ENCODE assay signal across 15 cellular contexts in the genomic region with DNA sequence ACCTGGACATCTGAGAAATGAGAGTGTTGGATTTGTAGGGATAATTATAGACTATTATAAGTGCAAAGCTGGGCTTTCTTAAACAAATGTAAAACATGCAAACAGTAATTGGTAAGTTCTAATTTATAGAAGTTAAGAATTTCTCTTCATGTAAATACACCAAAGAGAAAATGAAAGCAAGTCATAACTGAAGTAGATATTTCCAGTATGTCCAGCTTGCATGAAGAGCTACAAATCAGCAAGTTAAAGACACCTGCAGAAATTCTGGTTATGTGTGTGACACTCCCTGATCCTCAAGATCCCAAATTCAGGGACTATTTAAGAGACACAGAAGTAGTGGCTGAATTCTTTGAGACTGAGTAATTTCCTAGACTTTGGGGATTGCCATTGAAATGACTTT.
DNase-seq lines count a peak whose midpoint lies in the region; ATAC-seq and TF ChIP-seq lines count a peak whose summit lies in the region.
"Had no signal": no experiment of that assay in that cellular context is flagged by ENCODE, and none has a peak within 500 bp of the region (broad histone marks: within the 10 kb centered on the region; RNA-seq: fewer than 3 reads in every experiment).

No MANE protein-coding gene starts in this region.

- no peak overlapping the region for H3K4me3 Mint-ChIP-seq in H9

- no peak overlapping the region for H2AFZ ChIP-seq in Karpas-422 (ENCODE audit: low read length)
- H2AFZ ChIP-seq in H9 (ENCODE audit: low read length) = no peak overlapping the region
- no peak overlapping the region for H2AFZ ChIP-seq in neuronal stem cell (ENCODE audit: low read length)

- H3K9me3 Mint-ChIP-seq in H9 = no peaks in the 10 kb centered on the region; a peak in 1 of 5 replicates

- H3K9me2 ChIP-seq in Karpas-422 (replicated peaks; ENCODE audit: insufficient read depth, low read length) = no peaks in the 10 kb centered on the region
- H3K9me2 ChIP-seq: SK-N-SH had no signal

- H2AK5ac ChIP-seq in H9 (ENCODE audit: insufficient read length, low read length) = no peak overlapping the region
- no peak overlapping the region for H2AK5ac ChIP-seq in neuronal stem cell (ENCODE audit: low read depth, low read length)

- H2BK12ac ChIP-seq in H9 (ENCODE audit: insufficient read length, low read depth, low read length) (no peak overlapping the region), neuronal stem cell (ENCODE audit: low read length) (no peak overlapping the region)

- no peak overlapping the region for H3K56ac ChIP-seq in H9 (ENCODE audit: insufficient read length, low read depth, low read length)

- DNase-seq in Karpas-422 = no peak
- no peak for DNase-seq in HAP-1 (ENCODE audit: low spot score in 2 of 2)
- no peak for DNase-seq in H9
- no peak for DNase-seq in stimulated activated CD4-positive, alpha-beta T cell treated with anti-CD3 and anti-CD28 coated beads, Interleukin-4, amount 100 ng/mL, for 24 hours
- no peak for DNase-seq in neuronal stem cell (ENCODE audit: low spot score)
- DNase-seq: activated CD4-positive, alpha-beta T cell treated with anti-CD3 and anti-CD28 coated beads for 4 hours; body of pancreas; effector CD8-positive, alpha-beta T cell; gastrocnemius medialis; KG1; NCI-H2029 treated with DMSO at 0.1 percent for 48 hours; SK-N-SH had no signal

- H3K9ac ChIP-seq in Karpas-422 (ENCODE audit: low read length) (no peak overlapping the region), H9 (ENCODE audit: extremely low read depth, insufficient read length, low read length) (no peak overlapping the region), neuronal stem cell (ENCODE audit: low read depth, low read length, poor library complexity) (no peak overlapping the region)
- H3K9ac ChIP-seq: SK-N-SH had no signal

- H2BK120ac ChIP-seq in H9 (ENCODE audit: low read depth, low read length, poor library complexity, severe bottlenecking) (no peak overlapping the region), neuronal stem cell (ENCODE audit: low read depth, low read length) (no peak overlapping the region)

- H3K27ac ChIP-seq in Karpas-422 (ENCODE audit: low read length) (no peak overlapping the region), H9 (ENCODE audit: insufficient read length, low read depth, low read length) (no peak overlapping the region), neuronal stem cell (replicated peaks; ENCODE audit: low read length) (no peak overlapping the region)
- H3K27ac ChIP-seq: body of pancreas, gastrocnemius medialis had no signal

- in situ Hi-C loops in HAP-1 (cut with MboI; ENCODE audit: low sequenced_read_pairs) = no loop called here

- H3K4me1 Mint-ChIP-seq in H9 = peaks cover 5 to 8% of the 10 kb centered on the region in 2 experiments

- H3K79me2 ChIP-seq in Karpas-422 (ENCODE audit: low read length) (no peaks in the 10 kb centered on the region), H9 (ENCODE audit: insufficient read depth, low read length) (no peaks in the 10 kb centered on the region)

- H3K9me3 ChIP-seq in Karpas-422 (ENCODE audit: low read length) (no peaks in the 10 kb centered on the region), HAP-1 (peaks cover 4% of the 10 kb centered on the region; the same call in 1 of the 2 replicates), H9 (ENCODE audit: control insufficient read depth, low read depth, low read length) (no peaks in the 10 kb centered on the region), neuronal stem cell (replicated peaks in 1 of 2; ENCODE audit: control insufficient read depth in 2 of 2, insufficient read depth in 1 of 2, low read depth in 1 of 2, low read length in 2 of 2) (no peaks in the 10 kb centered on the region)
- H3K9me3 ChIP-seq: body of pancreas, gastrocnemius medialis, SK-N-SH had no signal

- H3K4me3 ChIP-seq in Karpas-422 (ENCODE audit: low read length) (no peak overlapping the region), HAP-1 (no peak overlapping the region), neuronal stem cell (ENCODE audit: low read length in 2 of 2) (no peak overlapping the region)
- H3K4me3 ChIP-seq: gastrocnemius medialis had no signal

- H3K79me1 ChIP-seq in H9 (ENCODE audit: insufficient read depth, low read depth, low read length, poor library complexity, severe bottlenecking) = no peaks in the 10 kb centered on the region
- H3K79me1 ChIP-seq in neuronal stem cell (ENCODE audit: low read depth, low read length) = no peaks in the 10 kb centered on the region

- ATAC-seq in GM18511 (IDR thresholded peaks at IDR 0.05; ENCODE audit: unreplicated experiment) (peak; percentile 50), GM21423 (IDR thresholded peaks at IDR 0.05; ENCODE audit: unreplicated experiment) (peak; percentile 37), HG02938 (IDR thresholded peaks at IDR 0.05; ENCODE audit: unreplicated experiment) (peak; percentile 55)
- ATAC-seq: body of pancreas, gastrocnemius medialis had no signal

- H3K27me3 ChIP-seq in Karpas-422 (ENCODE audit: low read length) (no peaks in the 10 kb centered on the region), HAP-1 (ENCODE audit: low read depth) (peaks cover 11% of the 10 kb centered on the region; the same call in 1 of the 2 replicates), H9 (ENCODE audit: insufficient read depth, low read length) (no peaks in the 10 kb centered on the region), neuronal stem cell (ENCODE audit: control insufficient read depth in 3 of 3, insufficient read depth in 3 of 3, low read depth in 1 of 3, low read length in 3 of 3) (no peaks in the 10 kb centered on the region)
- H3K27me3 ChIP-seq: body of pancreas, gastrocnemius medialis had no signal

- no peak overlapping the region for H3K27ac Mint-ChIP-seq in H9

- no peak overlapping the region for H3K18ac ChIP-seq in H9 (ENCODE audit: insufficient read length, low read depth, low read length)
- H3K18ac ChIP-seq in neuronal stem cell (ENCODE audit: low read length) = no peak overlapping the region

- H2BK20ac ChIP-seq in H9 (ENCODE audit: low read depth, low read length, poor library complexity, severe bottlenecking) = no peak overlapping the region

- H3K23me2 ChIP-seq in H9 (ENCODE audit: insufficient read length, low read depth, low read length, poor library complexity, severe bottlenecking) = no peaks in the 10 kb centered on the region

- H3K4me2 ChIP-seq in Karpas-422 (ENCODE audit: low read depth, low read length, poor library complexity, severe bottlenecking) = peak overlapping the region; percentile 7
- no peak overlapping the region for H3K4me2 ChIP-seq in H9 (ENCODE audit: insufficient read depth, insufficient read length, low read length)
- no peak overlapping the region for H3K4me2 ChIP-seq in neuronal stem cell (ENCODE audit: insufficient read depth, low read length, poor library complexity, severe bottlenecking)
- H3K4me2 ChIP-seq: SK-N-SH had no signal

- no peak overlapping the region for H3K14ac ChIP-seq in H9 (ENCODE audit: insufficient read depth, low read length)
- no peak overlapping the region for H3K14ac ChIP-seq in neuronal stem cell (ENCODE audit: low read length)

- H2BK5ac ChIP-seq in H9 (ENCODE audit: insufficient read length, low read length) (no peak overlapping the region), neuronal stem cell (ENCODE audit: low read length) (no peak overlapping the region)

- H4K20me1 ChIP-seq in Karpas-422 (ENCODE audit: insufficient read depth, low read depth, low read length) (no peaks in the 10 kb centered on the region), H9 (ENCODE audit: control insufficient read depth, insufficient read depth, insufficient read length) (no peaks in the 10 kb centered on the region)

- H2BK15ac ChIP-seq in H9 (ENCODE audit: low read depth, low read length) (no peak overlapping the region), neuronal stem cell (ENCODE audit: low read length) (no peak overlapping the region)

- H3K4ac ChIP-seq in H9 (ENCODE audit: low read depth, low read length) = no peak overlapping the region
- H3K4ac ChIP-seq in neuronal stem cell (ENCODE audit: low read length) = no peak overlapping the region

- H4K5ac ChIP-seq in H9 (ENCODE audit: insufficient read length, low read depth, low read length) = no peak overlapping the region

- H3K4me1 ChIP-seq in Karpas-422 (ENCODE audit: low read length) (peaks cover 4% of the 10 kb centered on the region), HAP-1 (peaks cover 6% of the 10 kb centered on the region; the same call in 1 of the 2 replicates), H9 (ENCODE audit: insufficient read depth, low read length) (no peaks in the 10 kb centered on the region), neuronal stem cell (ENCODE audit: control insufficient read depth in 2 of 2, insufficient read depth in 1 of 2, low read depth in 1 of 2, low read length in 2 of 2) (peaks cover 0 to 3% of the 10 kb centered on the region in 2 donors)
- H3K4me1 ChIP-seq: body of pancreas, gastrocnemius medialis had no signal

- TF ChIP-seq CTCF in H9 (conservative IDR thresholded peaks at IDR 0.05) = no peak

- no peak overlapping the region for H3T11ph ChIP-seq in H9 (ENCODE audit: low read length)

- H3K27me3 Mint-ChIP-seq in H9 (ENCODE audit: low read depth) = no peaks in the 10 kb centered on the region

- no peaks in the 10 kb centered on the region for H3K36me3 Mint-ChIP-seq in H9 (ENCODE audit: insufficient read depth in 1 of 3, low read depth in 3 of 3)

- H4K8ac ChIP-seq in H9 (replicated peaks; ENCODE audit: insufficient read length, low read depth, low read length) (no peak overlapping the region), neuronal stem cell (ENCODE audit: low read depth, low read length) (no peak overlapping the region)

- H4K91ac ChIP-seq in H9 (ENCODE audit: insufficient read length, low read depth, low read length) = no peak overlapping the region
- no peak overlapping the region for H4K91ac ChIP-seq in neuronal stem cell (ENCODE audit: low read depth, low read length, poor library complexity)

- H3K23ac ChIP-seq in H9 (ENCODE audit: insufficient read length, low read depth, low read length) (no peak overlapping the region), neuronal stem cell (ENCODE audit: low read depth, low read length, poor library complexity) (no peak overlapping the region)

- H3K36me3 ChIP-seq in Karpas-422 (ENCODE audit: insufficient read depth, low read length) (no peaks in the 10 kb centered on the region), HAP-1 (replicated peaks) (no peaks in the 10 kb centered on the region), neuronal stem cell (replicated peaks in 1 of 2; ENCODE audit: control insufficient read depth in 2 of 2, insufficient read depth in 2 of 2, low read length in 2 of 2) (no peaks in the 10 kb centered on the region)
- H3K36me3 ChIP-seq: gastrocnemius medialis had no signal
